ENCODE assay signal across 14 cellular contexts in the genomic region with DNA sequence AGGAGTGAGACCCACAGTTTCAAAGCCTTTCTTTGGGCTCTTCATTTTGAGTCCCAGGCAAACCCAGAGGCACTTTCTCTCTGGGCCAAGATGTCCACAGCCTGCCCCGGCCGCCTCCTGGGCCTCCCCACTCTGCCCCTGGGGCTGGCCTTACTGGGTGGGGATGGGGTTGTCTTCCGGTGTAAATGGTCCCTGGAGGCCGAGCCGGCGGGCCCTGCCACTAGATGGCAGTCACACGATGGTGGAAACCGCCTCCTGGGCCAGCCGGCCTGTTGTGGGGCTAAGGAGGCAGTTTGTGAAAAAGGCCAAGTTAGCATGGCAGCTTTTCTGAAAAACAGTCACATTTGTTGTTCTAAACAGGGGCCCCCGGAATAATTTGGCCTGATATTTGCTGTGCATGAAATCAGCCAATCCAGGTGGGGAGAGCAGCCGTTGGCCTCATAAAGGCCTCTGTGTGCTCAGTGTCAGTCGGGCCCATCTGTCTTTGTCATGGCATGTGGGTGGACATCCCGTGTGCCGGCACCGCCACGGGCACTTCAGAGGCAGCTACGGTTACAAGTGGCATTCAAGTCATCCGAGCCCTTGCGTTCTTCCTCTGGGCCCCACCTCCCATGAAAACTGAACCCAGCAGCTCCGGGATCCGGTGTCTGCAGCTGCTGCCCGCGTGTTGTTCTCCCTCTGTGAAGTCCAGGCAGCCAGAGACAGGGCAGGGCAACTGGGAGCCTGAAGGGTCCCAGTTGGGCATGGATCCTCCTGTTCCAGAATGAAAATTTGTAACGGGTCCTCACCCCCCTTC. TPM values are rescaled to one million over a fixed set of nuclear protein-coding genes. Genes with fewer than 3 reads are reported as not detected.
DNase-seq lines count a peak whose midpoint lies in the region; ATAC-seq and TF ChIP-seq lines count a peak whose summit lies in the region.
"Had no signal": no experiment of that assay in that cellular context is flagged by ENCODE, and none has a peak within 500 bp of the region (broad histone marks: within the 10 kb centered on the region; RNA-seq: fewer than 3 reads in every experiment).

No MANE protein-coding gene starts in this region.

- ATAC-seq in CD4-positive, alpha-beta T cell (ENCODE audit: poor library complexity): peak; percentile 64
- peak; percentile 59 for ATAC-seq in HCT116
- ATAC-seq in body of pancreas: peak; percentile 78
- peak in 2 of 3 donors; percentile 71 to 89 for ATAC-seq in natural killer cell

- intact Hi-C loops in CD4-positive, alpha-beta T cell (cut with DNase I, micrococcal nuclease): no loop called here
- intact Hi-C loops in HCT116 (cut with micrococcal nuclease) (no loop called here), body of pancreas (cut with DNase I) (no loop called here), natural killer cell (cut with micrococcal nuclease) (no loop called here)

- no peak overlapping the region for H3K9ac ChIP-seq in HCT116 (ENCODE audit: low read length)

- H3K27ac Mint-ChIP-seq in CD4-positive, alpha-beta T cell: no peak overlapping the region
- H3K27ac Mint-ChIP-seq in natural killer cell: no peak overlapping the region
- H3K27ac Mint-ChIP-seq: activated T-cell treated with anti-CD3 and anti-CD28 coated beads, Interleukin-2, amount 50 U/mL, for 72 hours had no signal

- RAD21 ChIA-PET in HCT116 (lab: Charles Lee; ENCODE audit: low non-redundant PET in 1 of 2, low total read pairs in 2 of 2, uncharacterized antibody in 2 of 2, unreplicated experiment in 2 of 2): no interaction called here

- TF ChIP-seq POLR2A in HCT116 (IDR thresholded peaks at IDR 0.05; ENCODE audit: borderline replicate concordance, extremely low read depth, insufficient read depth, insufficient read length): no peak
- TF ChIP-seq POLR2A in body of pancreas (IDR thresholded peaks at IDR 0.05): no peak

- no peaks in the 10 kb centered on the region for H3K36me3 Mint-ChIP-seq in CD4-positive, alpha-beta T cell (ENCODE audit: low read depth)
- no peaks in the 10 kb centered on the region for H3K36me3 Mint-ChIP-seq in natural killer cell

- no peaks in the 10 kb centered on the region for H3K9me2 ChIP-seq in HCT116 (ENCODE audit: insufficient read depth)

- H3K27me3 Mint-ChIP-seq in CD4-positive, alpha-beta T cell: no peaks in the 10 kb centered on the region
- H3K27me3 Mint-ChIP-seq in natural killer cell (ENCODE audit: low read depth in 2 of 2): no peaks in the 10 kb centered on the region

- WGBS in body of pancreas, 2 donors: 49% methylated on average over 13 of the region's 24 CpGs; no CpG with 5 or more reads in 1 of the 2 donors

- H3K4me1 Mint-ChIP-seq in CD4-positive, alpha-beta T cell (ENCODE audit: low read depth): no peaks in the 10 kb centered on the region
- no peaks in the 10 kb centered on the region for H3K4me1 Mint-ChIP-seq in natural killer cell

- no peak overlapping the region for H3K27ac ChIP-seq in CD4-positive, alpha-beta T cell (ENCODE audit: low read depth, low read length)
- no peak overlapping the region for H3K27ac ChIP-seq in HCT116 (ENCODE audit: low read depth, low read length)
- no peak overlapping the region for H3K27ac ChIP-seq in body of pancreas

- H3K4me3 ChIP-seq in HCT116 (replicated peaks in 1 of 2; ENCODE audit: low read depth in 1 of 2, low read length in 2 of 2) (no peak overlapping the region), body of pancreas (no peak overlapping the region)

- peak in 2 of 10 experiments; percentile 1 to 34 for DNase-seq in CD4-positive, alpha-beta T cell
- DNase-seq in HCT116 (ENCODE audit: low read depth, low spot score) (no peak), body of pancreas (peak in 2 of 4 donors; percentile 23 to 31), natural killer cell (no peak), NCI-H2029 treated with DMSO at 0.1 percent for 48 hours (lab: John Stamatoyannopoulos, UW) (no peak), DMS 273 (lab: John Stamatoyannopoulos, UW; ENCODE audit: unreplicated experiment) (no peak), NCI-H187 treated with DMSO at 0.1 percent for 48 hours (lab: John Stamatoyannopoulos, UW) (no peak), NCI-H146 treated with DMSO at 0.1 percent for 48 hours (lab: John Stamatoyannopoulos, UW; ENCODE audit: unreplicated experiment) (no peak)
- DNase-seq: activated T-cell treated with anti-CD3 and anti-CD28 coated beads, Interleukin-2, amount 50 U/mL, for 72 hours; foreskin melanocyte; KBM-7; NCI-H510A treated with DMSO at 0.1 percent for 48 hours; T-helper 1 cell had no signal

- H3K79me2 ChIP-seq in HCT116 (ENCODE audit: insufficient read depth, low read length): no peaks in the 10 kb centered on the region

- H4K20me1 ChIP-seq in HCT116 (ENCODE audit: insufficient read depth): no peaks in the 10 kb centered on the region

- no peaks in the 10 kb centered on the region for H3K4me1 ChIP-seq in HCT116 (ENCODE audit: control insufficient read depth in 1 of 2, insufficient read depth in 2 of 2, low read length in 2 of 2)
- no peaks in the 10 kb centered on the region for H3K4me1 ChIP-seq in body of pancreas

- no peaks in the 10 kb centered on the region for H3K9me3 Mint-ChIP-seq in CD4-positive, alpha-beta T cell
- no peaks in the 10 kb centered on the region for H3K9me3 Mint-ChIP-seq in natural killer cell
- H3K9me3 Mint-ChIP-seq: activated T-cell treated with anti-CD3 and anti-CD28 coated beads, Interleukin-2, amount 50 U/mL, for 72 hours had no signal

- BruUV-seq in HCT116 (replicated peaks; lab: Mats Ljungman, UMichigan): no TSS peak

- TF ChIP-seq RAD21 in HCT116 (IDR thresholded peaks at IDR 0.05; ENCODE audit: low read depth): no peak

- no peak for TF ChIP-seq CTCF in CD4-positive, alpha-beta T cell (IDR thresholded peaks at IDR 0.05)
- TF ChIP-seq CTCF in HCT116 (IDR thresholded peaks at IDR 0.05 in 2 of 3, conservative IDR thresholded peaks at IDR 0.05 in 1 of 3; ENCODE audit: borderline replicate concordance in 1 of 3, insufficient read depth in 1 of 3, low read depth in 2 of 3, low read length in 2 of 3) (no peak), body of pancreas (IDR thresholded peaks at IDR 0.05) (peak in 3 of 7 experiments; percentile 8 to 22 (median 12)), natural killer cell (IDR thresholded peaks at IDR 0.05) (no peak)

- no peaks in the 10 kb centered on the region for H3K27me3 ChIP-seq in CD4-positive, alpha-beta T cell (ENCODE audit: control insufficient read depth, insufficient read depth, low read length)
- H3K27me3 ChIP-seq in HCT116 (ENCODE audit: insufficient read depth, low read length) (no peaks in the 10 kb centered on the region), body of pancreas (no peaks in the 10 kb centered on the region)

- no peak overlapping the region for H3K4me2 ChIP-seq in HCT116 (ENCODE audit: low read length)

- H3K4me3 Mint-ChIP-seq in CD4-positive, alpha-beta T cell: no peak overlapping the region
- no peak overlapping the region for H3K4me3 Mint-ChIP-seq in natural killer cell
- H3K4me3 Mint-ChIP-seq: activated T-cell treated with anti-CD3 and anti-CD28 coated beads, Interleukin-2, amount 50 U/mL, for 72 hours had no signal

- CTCF ChIA-PET in CD4-positive, alpha-beta T cell (lab: Charles Lee): no interaction called here
- CTCF ChIA-PET in HCT116 (lab: Charles Lee): interaction anchor here (1.3 kb wide), 1 partner anchor 199 kb away, joined by 3 read pairs; no protein-coding TSS in a partner anchor

- H3K9me3 ChIP-seq in CD4-positive, alpha-beta T cell (ENCODE audit: control insufficient read depth, low read length): no peaks in the 10 kb centered on the region
- no peaks in the 10 kb centered on the region for H3K9me3 ChIP-seq in HCT116 (ENCODE audit: control insufficient read depth in 1 of 2, insufficient read depth in 1 of 2, low read depth in 1 of 2, low read length in 2 of 2)
- no peaks in the 10 kb centered on the region for H3K9me3 ChIP-seq in body of pancreas

- H2AFZ ChIP-seq in HCT116 (ENCODE audit: low read depth, low read length, poor library complexity, severe bottlenecking): no peak overlapping the region

- H3K36me3 ChIP-seq in HCT116 (ENCODE audit: control insufficient read depth in 1 of 2, insufficient read depth in 2 of 2, low read length in 2 of 2): no peaks in the 10 kb centered on the region
- no peaks in the 10 kb centered on the region for H3K36me3 ChIP-seq in body of pancreas (replicated peaks in 1 of 2; ENCODE audit: insufficient read depth in 1 of 2, low read depth in 2 of 2)

- POLR2A ChIA-PET in CD4-positive, alpha-beta T cell (lab: Charles Lee): no interaction called here
- POLR2A ChIA-PET in HCT116 (lab: Charles Lee): no interaction called here

TF ChIP-seq in HCT116, 20 proteins besides CTCF, POLR2A, EP300 and RAD21 (continues in another document):
- TF ChIP-seq EGR1 (IDR thresholded peaks at IDR 0.05; ENCODE audit: low read depth): no peak
- TF ChIP-seq, protein P1, sequence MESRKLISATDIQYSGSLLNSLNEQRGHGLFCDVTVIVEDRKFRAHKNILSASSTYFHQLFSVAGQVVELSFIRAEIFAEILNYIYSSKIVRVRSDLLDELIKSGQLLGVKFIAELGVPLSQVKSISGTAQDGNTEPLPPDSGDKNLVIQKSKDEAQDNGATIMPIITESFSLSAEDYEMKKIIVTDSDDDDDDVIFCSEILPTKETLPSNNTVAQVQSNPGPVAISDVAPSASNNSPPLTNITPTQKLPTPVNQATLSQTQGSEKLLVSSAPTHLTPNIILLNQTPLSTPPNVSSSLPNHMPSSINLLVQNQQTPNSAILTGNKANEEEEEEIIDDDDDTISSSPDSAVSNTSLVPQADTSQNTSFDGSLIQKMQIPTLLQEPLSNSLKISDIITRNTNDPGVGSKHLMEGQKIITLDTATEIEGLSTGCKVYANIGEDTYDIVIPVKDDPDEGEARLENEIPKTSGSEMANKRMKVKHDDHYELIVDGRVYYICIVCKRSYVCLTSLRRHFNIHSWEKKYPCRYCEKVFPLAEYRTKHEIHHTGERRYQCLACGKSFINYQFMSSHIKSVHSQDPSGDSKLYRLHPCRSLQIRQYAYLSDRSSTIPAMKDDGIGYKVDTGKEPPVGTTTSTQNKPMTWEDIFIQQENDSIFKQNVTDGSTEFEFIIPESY (IDR thresholded peaks at IDR 0.05; ENCODE audit: extremely low read depth, insufficient replicate concordance, low read length): no peak
- no peak for TF ChIP-seq CBX3 (IDR thresholded peaks at IDR 0.05; ENCODE audit: low read depth)
- TF ChIP-seq SP1 (IDR thresholded peaks at IDR 0.05; ENCODE audit: low read depth): no peak
- TF ChIP-seq JUND (IDR thresholded peaks at IDR 0.05): no peak
- TF ChIP-seq SIN3A (IDR thresholded peaks at IDR 0.05; ENCODE audit: low read depth): no peak

RNA-seq across cellular contexts. Expression of gene MRPL23, which starts 6.6 kb away (rescaled TPM):
- total RNA-seq in CD4-positive, alpha-beta T cell: 10 to 100 TPM; 31.1 to 38.3 TPM
- total RNA-seq in HCT116 (2021; ENCODE audit: unreplicated experiment): 109 TPM
- 120 and 124 TPM in 2 replicates for polyA plus RNA-seq in HCT116 (2012)
- total RNA-seq in body of pancreas: 10 to 100 TPM; 40.2 to 83.4 TPM
- 10 to 100 TPM; 31.2 to 35.4 (median 32.8) TPM for total RNA-seq in natural killer cell

RNA-seq across cellular contexts. Expression of gene TNNT3, which starts 34.2 kb away (rescaled TPM):
- 10 to 100 TPM; 19.1 to 21.9 TPM for total RNA-seq in CD4-positive, alpha-beta T cell
- total RNA-seq in HCT116 (2021; ENCODE audit: unreplicated experiment) (0.71 TPM), body of pancreas (1 to 10 TPM in 1 of 2 donors, not detected in 1; 1.6 TPM), natural killer cell (10 to 100 TPM; 15.8 to 27.9 (median 26.2) TPM)
- 0.05 TPM in 1 of 2 replicates, not detected in the other for polyA plus RNA-seq in HCT116 (2012)
- total RNA-seq: pulmonary artery endothelial cell had no signal

RNA-seq across cellular contexts. Expression of gene H19, which starts 44.0 kb away (rescaled TPM):
- total RNA-seq in CD4-positive, alpha-beta T cell: not detected
- total RNA-seq in HCT116 (2021; ENCODE audit: unreplicated experiment) (10.5 TPM), body of pancreas (100 to 1,000 TPM; 151 to 234 TPM), natural killer cell (not detected)
- polyA plus RNA-seq in HCT116 (2012): 7.3 and 8.1 TPM in 2 replicates
- total RNA-seq: activated T-cell treated with anti-CD3 and anti-CD28 coated beads, Interleukin-2, amount 50 U/mL, for 72 hours had no signal

Comparison
In these comparisons a context has a peak if more than half of its experiments do, and no peak if none do; other contexts are left out.
1. RNA of gene H19, which starts 44.0 kb away (total RNA-seq): 151 to 234 TPM in body of pancreas; 10.5 TPM in HCT116 (single experiment), not detected in CD4-positive, alpha-beta T cell and not detected in natural killer cell; every median in the first group is over 10 times any median in the second.
2. Peak in every context shown above with its lines, with median percentiles within 50 percentile points of each other: ATAC-seq.